Comparison of ENCODE assay signal across 1 cellular context in the genomic region with DNA sequence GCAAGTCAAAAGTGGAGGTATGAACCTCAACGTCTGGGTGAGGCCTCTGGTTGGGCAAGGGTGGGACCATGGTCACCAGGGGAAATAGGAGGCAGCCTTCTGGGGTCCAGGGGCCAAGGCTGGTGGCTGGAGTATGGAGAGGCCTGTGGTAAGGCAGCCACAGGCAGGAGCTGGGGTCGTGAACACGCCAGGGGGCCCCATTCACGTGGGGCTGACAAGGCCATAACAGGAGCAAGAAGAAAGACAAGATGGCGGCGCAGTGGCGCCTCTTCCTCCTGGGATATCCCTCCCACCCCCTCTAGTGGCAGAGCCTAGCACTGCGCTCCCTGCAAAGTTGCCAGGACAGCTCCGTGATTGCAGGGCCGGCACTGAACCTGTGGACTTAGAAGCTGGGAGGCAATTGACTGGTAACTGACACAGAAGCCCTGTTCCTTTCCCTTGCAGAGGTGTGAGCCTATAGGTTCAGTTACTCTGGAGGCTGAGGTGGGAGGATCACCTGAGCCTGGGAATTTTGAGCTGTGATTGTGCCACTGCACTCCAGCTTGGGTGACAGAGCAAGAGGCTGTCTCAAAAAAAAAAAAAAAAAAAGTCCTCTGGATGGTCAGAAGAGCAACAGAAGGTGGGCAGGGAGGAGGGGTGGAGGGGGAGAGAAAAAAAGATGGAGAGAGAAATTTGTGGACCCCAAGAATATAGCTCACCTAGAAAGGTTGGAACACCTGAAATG.
TF ChIP-seq lines count a peak whose summit lies in the region.

No MANE protein-coding gene starts in this region.

TF ChIP-seq in K562, 482 proteins besides CTCF, POLR2A, EP300 and RAD21 (continued from another document and continues in another):
- TF ChIP-seq TFAP4 (CRISPR knock-in tag; IDR thresholded peaks at IDR 0.05; ENCODE audit: borderline replicate concordance), result peak; percentile 45; the same call in 1 of the 2 replicates
- TF ChIP-seq, protein P1, sequence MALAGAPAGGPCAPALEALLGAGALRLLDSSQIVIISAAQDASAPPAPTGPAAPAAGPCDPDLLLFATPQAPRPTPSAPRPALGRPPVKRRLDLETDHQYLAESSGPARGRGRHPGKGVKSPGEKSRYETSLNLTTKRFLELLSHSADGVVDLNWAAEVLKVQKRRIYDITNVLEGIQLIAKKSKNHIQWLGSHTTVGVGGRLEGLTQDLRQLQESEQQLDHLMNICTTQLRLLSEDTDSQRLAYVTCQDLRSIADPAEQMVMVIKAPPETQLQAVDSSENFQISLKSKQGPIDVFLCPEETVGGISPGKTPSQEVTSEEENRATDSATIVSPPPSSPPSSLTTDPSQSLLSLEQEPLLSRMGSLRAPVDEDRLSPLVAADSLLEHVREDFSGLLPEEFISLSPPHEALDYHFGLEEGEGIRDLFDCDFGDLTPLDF (CRISPR knock-in tag; IDR thresholded peaks at IDR 0.05), result no peak
- TF ChIP-seq THRB (CRISPR knock-in tag; conservative IDR thresholded peaks at IDR 0.05), result peak; percentile 81; the same call in 1 of the 2 replicates
- TF ChIP-seq E2F4 (CRISPR knock-in tag; IDR thresholded peaks at IDR 0.05; ENCODE audit: low read depth), result no peak
- TF ChIP-seq MXD1 (CRISPR knock-in tag; IDR thresholded peaks at IDR 0.05; ENCODE audit: borderline replicate concordance, poor library complexity, severe bottlenecking), result no peak
- TF ChIP-seq RBM25 (IDR thresholded peaks at IDR 0.05; ENCODE audit: low read depth, low read length, severe bottlenecking), result no peak
- peak; percentile 89 for TF ChIP-seq L3MBTL2 (IDR thresholded peaks at IDR 0.05)
- TF ChIP-seq CEBPB (tag; IDR thresholded peaks at IDR 0.05), result no peak
- no peak for TF ChIP-seq TAF15 (IDR thresholded peaks at IDR 0.05; ENCODE audit: low read depth, low read length)
- TF ChIP-seq, protein P2, sequence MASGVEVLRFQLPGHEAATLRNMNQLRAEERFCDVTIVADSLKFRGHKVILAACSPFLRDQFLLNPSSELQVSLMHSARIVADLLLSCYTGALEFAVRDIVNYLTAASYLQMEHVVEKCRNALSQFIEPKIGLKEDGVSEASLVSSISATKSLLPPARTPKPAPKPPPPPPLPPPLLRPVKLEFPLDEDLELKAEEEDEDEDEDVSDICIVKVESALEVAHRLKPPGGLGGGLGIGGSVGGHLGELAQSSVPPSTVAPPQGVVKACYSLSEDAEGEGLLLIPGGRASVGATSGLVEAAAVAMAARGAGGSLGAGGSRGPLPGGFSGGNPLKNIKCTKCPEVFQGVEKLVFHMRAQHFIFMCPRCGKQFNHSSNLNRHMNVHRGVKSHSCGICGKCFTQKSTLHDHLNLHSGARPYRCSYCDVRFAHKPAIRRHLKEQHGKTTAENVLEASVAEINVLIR (CRISPR knock-in tag; IDR thresholded peaks at IDR 0.05), result peak; percentile 58; the same call in 1 of the 2 replicates
- no peak for TF ChIP-seq NBN (IDR thresholded peaks at IDR 0.05; ENCODE audit: low read depth)
- no peak for TF ChIP-seq NCOA2 (IDR thresholded peaks at IDR 0.05; ENCODE audit: partially characterized antibody in 2 of 2)
- TF ChIP-seq CBX3 (IDR thresholded peaks at IDR 0.05; ENCODE audit: borderline replicate concordance in 1 of 2, low read length in 2 of 2), result peak in 1 of 2 experiments; percentile 70; a peak in 2 of 3 replicates
- no peak for TF ChIP-seq ZNF695 (CRISPR knock-in tag; IDR thresholded peaks at IDR 0.05)
- no peak for TF ChIP-seq ESRRB (CRISPR knock-in tag; IDR thresholded peaks at IDR 0.05; ENCODE audit: borderline replicate concordance)
- peak; percentile 34; the same call in 1 of the 2 replicates for TF ChIP-seq MTF1 (CRISPR knock-in tag; IDR thresholded peaks at IDR 0.05; ENCODE audit: borderline replicate concordance)
- TF ChIP-seq NFXL1 (CRISPR knock-in tag; IDR thresholded peaks at IDR 0.05), result peak; percentile 56; the same call in 1 of the 2 replicates
- TF ChIP-seq BCL6 (CRISPR knock-in tag; IDR thresholded peaks at IDR 0.05), result 0 out of 2 replicates have a peak, but pooled peaks have one; percentile 50
- TF ChIP-seq, protein P3, sequence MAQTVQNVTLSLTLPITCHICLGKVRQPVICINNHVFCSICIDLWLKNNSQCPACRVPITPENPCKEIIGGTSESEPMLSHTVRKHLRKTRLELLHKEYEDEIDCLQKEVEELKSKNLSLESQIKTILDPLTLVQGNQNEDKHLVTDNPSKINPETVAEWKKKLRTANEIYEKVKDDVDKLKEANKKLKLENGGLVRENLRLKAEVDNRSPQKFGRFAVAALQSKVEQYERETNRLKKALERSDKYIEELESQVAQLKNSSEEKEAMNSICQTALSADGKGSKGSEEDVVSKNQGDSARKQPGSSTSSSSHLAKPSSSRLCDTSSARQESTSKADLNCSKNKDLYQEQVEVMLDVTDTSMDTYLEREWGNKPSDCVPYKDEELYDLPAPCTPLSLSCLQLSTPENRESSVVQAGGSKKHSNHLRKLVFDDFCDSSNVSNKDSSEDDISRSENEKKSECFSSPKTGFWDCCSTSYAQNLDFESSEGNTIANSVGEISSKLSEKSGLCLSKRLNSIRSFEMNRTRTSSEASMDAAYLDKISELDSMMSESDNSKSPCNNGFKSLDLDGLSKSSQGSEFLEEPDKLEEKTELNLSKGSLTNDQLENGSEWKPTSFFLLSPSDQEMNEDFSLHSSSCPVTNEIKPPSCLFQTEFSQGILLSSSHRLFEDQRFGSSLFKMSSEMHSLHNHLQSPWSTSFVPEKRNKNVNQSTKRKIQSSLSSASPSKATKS (CRISPR knock-in tag; IDR thresholded peaks at IDR 0.05), result no peak
- TF ChIP-seq KHSRP (IDR thresholded peaks at IDR 0.05), result no peak
- TF ChIP-seq ZNF311 (CRISPR knock-in tag; IDR thresholded peaks at IDR 0.05), result 0 out of 2 replicates have a peak, but pooled peaks have one; percentile 69
- no peak for TF ChIP-seq MYNN (IDR thresholded peaks at IDR 0.05)
- TF ChIP-seq MYNN (CRISPR knock-in tag; IDR thresholded peaks at IDR 0.05), result no peak
- no peak for TF ChIP-seq ILF3 (IDR thresholded peaks at IDR 0.05; ENCODE audit: borderline replicate concordance)
- TF ChIP-seq ZBTB1 (CRISPR knock-in tag; IDR thresholded peaks at IDR 0.05; ENCODE audit: borderline replicate concordance, low read depth), result no peak
- peak; percentile 72; the same call in 1 of the 2 replicates for TF ChIP-seq CUX1 (CRISPR knock-in tag; IDR thresholded peaks at IDR 0.05)
- no peak for TF ChIP-seq HLTF (IDR thresholded peaks at IDR 0.05)
- TF ChIP-seq NFE2L1 (tag; IDR thresholded peaks at IDR 0.05; ENCODE audit: borderline replicate concordance, low read depth), result no peak
- TF ChIP-seq, protein P4, sequence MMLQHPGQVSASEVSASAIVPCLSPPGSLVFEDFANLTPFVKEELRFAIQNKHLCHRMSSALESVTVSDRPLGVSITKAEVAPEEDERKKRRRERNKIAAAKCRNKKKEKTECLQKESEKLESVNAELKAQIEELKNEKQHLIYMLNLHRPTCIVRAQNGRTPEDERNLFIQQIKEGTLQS (IDR thresholded peaks at IDR 0.05), result no peak
- TF ChIP-seq, protein P4 (CRISPR knock-in tag; conservative IDR thresholded peaks at IDR 0.05), result no peak
- TF ChIP-seq KLF10 (CRISPR knock-in tag; IDR thresholded peaks at IDR 0.05), result no peak
- peak; percentile 55; the same call in 1 of the 2 replicates for TF ChIP-seq ZNF707 (CRISPR knock-in tag; conservative IDR thresholded peaks at IDR 0.05)
- TF ChIP-seq NR2C1 (IDR thresholded peaks at IDR 0.05), result no peak
- TF ChIP-seq NR2C1 (tag; IDR thresholded peaks at IDR 0.05), result peak; percentile 60
- peak; percentile 65; the same call in 1 of the 2 replicates for TF ChIP-seq KAT8 (IDR thresholded peaks at IDR 0.05; ENCODE audit: low read depth)
- no peak for TF ChIP-seq SFPQ (IDR thresholded peaks at IDR 0.05; ENCODE audit: low read depth, low read length)
- TF ChIP-seq, protein P5, sequence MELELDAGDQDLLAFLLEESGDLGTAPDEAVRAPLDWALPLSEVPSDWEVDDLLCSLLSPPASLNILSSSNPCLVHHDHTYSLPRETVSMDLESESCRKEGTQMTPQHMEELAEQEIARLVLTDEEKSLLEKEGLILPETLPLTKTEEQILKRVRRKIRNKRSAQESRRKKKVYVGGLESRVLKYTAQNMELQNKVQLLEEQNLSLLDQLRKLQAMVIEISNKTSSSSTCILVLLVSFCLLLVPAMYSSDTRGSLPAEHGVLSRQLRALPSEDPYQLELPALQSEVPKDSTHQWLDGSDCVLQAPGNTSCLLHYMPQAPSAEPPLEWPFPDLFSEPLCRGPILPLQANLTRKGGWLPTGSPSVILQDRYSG (tag; conservative IDR thresholded peaks at IDR 0.05; ENCODE audit: low read depth), result peak; percentile 85
- TF ChIP-seq ARNT (IDR thresholded peaks at IDR 0.05), result no peak
- peak; percentile 95 for TF ChIP-seq DMBX1 (CRISPR knock-in tag; IDR thresholded peaks at IDR 0.05; ENCODE audit: borderline replicate concordance)
- no peak for TF ChIP-seq POLR3G (IDR thresholded peaks at IDR 0.05; ENCODE audit: extremely low read depth, insufficient read length, insufficient replicate concordance)
- TF ChIP-seq POLR2AphosphoS2 (IDR thresholded peaks at IDR 0.05; ENCODE audit: low read length), result no peak
- peak; percentile 88 for TF ChIP-seq ZNF644 (tag; IDR thresholded peaks at IDR 0.05; ENCODE audit: low read depth)
